Comparison of ENCODE assay signal across 8 cellular contexts in genomic region chr5:133111299-133111698, GRCh38. TPM values are rescaled to one million over a fixed set of nuclear protein-coding genes. Genes with fewer than 3 reads are reported as not detected.
A peak's percentile ranks its signal among the peaks of the same experiment; 100 is the strongest.
DNase-seq lines count a peak whose midpoint lies in the region; ATAC-seq and TF ChIP-seq lines count a peak whose summit lies in the region.

No MANE protein-coding gene starts in this region.

- H4K20me1 ChIP-seq in mammary epithelial cell (ENCODE audit: insufficient read depth, low read length): no peaks in the 10 kb centered on the region

- H3K27ac Mint-ChIP-seq in activated B cell treated with CpG ODN at 0.5 μM for 24 hours: peak overlapping the region; percentile 68

- no peaks in the 10 kb centered on the region for H3K36me3 Mint-ChIP-seq in activated B cell treated with CpG ODN at 0.5 μM for 24 hours (ENCODE audit: low read depth)

- H3K27me3 ChIP-seq in HAP-1 (ENCODE audit: low read depth) (no peaks in the 10 kb centered on the region), mammary epithelial cell (ENCODE audit: insufficient read depth, low read length) (no peaks in the 10 kb centered on the region)

- H3K4me3 ChIP-seq in HAP-1 (no peak overlapping the region), mammary epithelial cell (replicated peaks in 1 of 3; ENCODE audit: insufficient read depth in 1 of 3, low read depth in 2 of 3, low read length in 3 of 3) (no peak overlapping the region)

- H2AFZ ChIP-seq in mammary epithelial cell (ENCODE audit: low read depth, low read length): no peak overlapping the region

- H3K4me1 Mint-ChIP-seq in activated B cell treated with CpG ODN at 0.5 μM for 24 hours: peaks cover 45% of the 10 kb centered on the region

- TSS peak; percentile 84 for BruUV-seq in mammary epithelial cell (replicated peaks; lab: Mats Ljungman, UMichigan)

- peak; percentile 70 for DNase-seq in COR-L47 (lab: John Stamatoyannopoulos, UW)
- DNase-seq in HAP-1 (ENCODE audit: low spot score in 2 of 2): peak; percentile 68 to 90
- peak; percentile 60 for DNase-seq in NCI-H226
- peak; percentile 73 for DNase-seq in activated B cell treated with CpG ODN at 0.5 μM for 24 hours
- DNase-seq in mammary epithelial cell: peak; percentile 76
- DNase-seq in islet precursor cell: peak; percentile 87
- DNase-seq in stimulated activated CD4-positive, alpha-beta T cell treated with anti-CD3 and anti-CD28 coated beads, Interleukin-1b, Interleukin-23, amount 100 ng/mL, for 1 hour (ENCODE audit: low read depth in 2 of 2): peak; percentile 55 to 69

- TF ChIP-seq CTCF in activated B cell treated with CpG ODN at 0.5 μM for 24 hours (IDR thresholded peaks at IDR 0.05) (peak; percentile 77), mammary epithelial cell (conservative IDR thresholded peaks at IDR 0.05 in 1 of 2, IDR thresholded peaks at IDR 0.05 in 1 of 2; ENCODE audit: extremely low read depth in 1 of 2, insufficient read depth in 1 of 2, low read depth in 1 of 2, low read length in 2 of 2) (peak; percentile 88 to 96)

- intact Hi-C loops in activated B cell treated with CpG ODN at 0.5 μM for 24 hours (cut with micrococcal nuclease) (loop anchor here (1.0 to 10.0 kb wide), 12 partner anchors 176 to 1030 kb away; no protein-coding TSS in a partner anchor), mammary epithelial cell (cut with micrococcal nuclease) (loop anchor here (1.0 to 5.0 kb wide), 10 partner anchors 119 to 833 kb away; partner anchors contain the start of gene FSTL4)

- H3K4me3 Mint-ChIP-seq in activated B cell treated with CpG ODN at 0.5 μM for 24 hours: peak overlapping the region; percentile 33

- ATAC-seq in activated B cell treated with CpG ODN at 0.5 μM for 24 hours (ENCODE audit: low read depth): peak; percentile 53
- no peak for ATAC-seq in HG02759 (IDR thresholded peaks at IDR 0.05; ENCODE audit: unreplicated experiment)

- POLR2A ChIA-PET in activated B cell treated with CpG ODN at 0.5 μM for 24 hours (lab: Charles Lee): interaction anchor here (0.5 kb wide), 1 partner anchor 871 kb away, joined by 4 read pairs; no protein-coding TSS in a partner anchor

- 5% methylated on average over 9 of the region's 9 CpGs for WGBS in mammary epithelial cell (ENCODE audit: low coverage, missing lambda C conversion rate)

- CTCF ChIA-PET in activated B cell treated with CpG ODN at 0.5 μM for 24 hours (lab: Charles Lee): interaction anchor here (0.6 to 2.5 kb wide), 13 partner anchors 18 to 1029 kb away, joined by 3 to 11 read pairs (median 4); no protein-coding TSS in a partner anchor
- CTCF ChIA-PET in mammary epithelial cell (lab: Charles Lee; ENCODE audit: low non-redundant PET): interaction anchor here (0.6 to 0.7 kb wide), 3 partner anchors 176 to 209 kb away, joined by 3 to 21 read pairs (median 4); no protein-coding TSS in a partner anchor

- no peaks in the 10 kb centered on the region for H3K27me3 Mint-ChIP-seq in activated B cell treated with CpG ODN at 0.5 μM for 24 hours

- H3K9me3 Mint-ChIP-seq in activated B cell treated with CpG ODN at 0.5 μM for 24 hours: no peaks in the 10 kb centered on the region

- H3K9ac ChIP-seq in mammary epithelial cell (ENCODE audit: insufficient read depth, low read length): peak overlapping the region; percentile 15

- peak overlapping the region; percentile 47 for H3K4me2 ChIP-seq in mammary epithelial cell (ENCODE audit: insufficient read depth, low read depth, low read length)

- H3K27ac ChIP-seq in mammary epithelial cell (ENCODE audit: insufficient read depth, low read depth, low read length): no peak overlapping the region

- H3K36me3 ChIP-seq in HAP-1 (replicated peaks) (no peaks in the 10 kb centered on the region), mammary epithelial cell (ENCODE audit: insufficient read depth, low read length) (no peaks in the 10 kb centered on the region)

- H3K79me2 ChIP-seq in mammary epithelial cell (ENCODE audit: insufficient read depth, low read length): no peaks in the 10 kb centered on the region

- in situ Hi-C loops in HAP-1 (cut with MboI; ENCODE audit: low sequenced_read_pairs): loop anchor here (5.0 to 25.0 kb wide), 4 partner anchors 176 to 826 kb away; no protein-coding TSS in a partner anchor
- in situ Hi-C loops in mammary epithelial cell (cut with MboI; ENCODE audit: low sequenced_read_pairs in 2 of 2): loop anchor here (5.0 to 25.0 kb wide), 4 partner anchors 176 to 751 kb away; no protein-coding TSS in a partner anchor

- dilution Hi-C loops in mammary epithelial cell (cut with HindIII; ENCODE audit: low sequenced_read_pairs): no loop called here

- H3K9me3 ChIP-seq in HAP-1 (peaks cover 6% of the 10 kb centered on the region; the same call in 1 of the 2 replicates), mammary epithelial cell (replicated peaks; ENCODE audit: insufficient read depth, low read length) (no peaks in the 10 kb centered on the region)

- H3K4me1 ChIP-seq in HAP-1 (no peaks in the 10 kb centered on the region), mammary epithelial cell (ENCODE audit: insufficient read depth, low read length) (peaks cover 20% of the 10 kb centered on the region)

RNA-seq across cellular contexts. Expression of gene HSPA4, which starts 59.5 kb away (rescaled TPM):
- total RNA-seq in activated B cell treated with CpG ODN at 0.5 μM for 24 hours (152 and 162 TPM in 2 replicates), mammary epithelial cell (100 to 1,000 TPM; 137 to 189 TPM)
- 50.3 TPM for polyA plus RNA-seq in mammary epithelial cell
- 86.8 TPM for polyA minus RNA-seq in mammary epithelial cell
